Comparison of ENCODE assay signal across 29 cellular contexts in the genomic region with DNA sequence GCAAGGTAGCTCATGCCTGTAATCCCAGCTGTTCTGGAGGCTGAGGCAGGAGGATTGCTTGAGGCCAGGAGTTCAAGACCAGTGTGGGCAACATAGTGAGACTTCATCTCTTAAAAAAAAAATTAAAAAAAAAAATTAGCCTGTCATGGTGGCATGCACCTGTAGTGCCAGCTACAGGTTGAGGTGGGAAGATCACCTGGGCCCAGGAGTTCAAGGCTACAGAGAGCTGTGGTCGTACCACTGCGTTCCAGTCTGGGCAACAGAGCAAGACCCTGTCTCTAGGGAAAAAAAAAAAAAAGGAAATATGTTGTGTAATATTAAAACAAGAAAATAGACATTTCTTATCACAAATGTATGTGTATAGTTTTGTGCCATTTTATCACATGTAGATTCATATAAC.
"Had no signal": no experiment of that assay in that cellular context is flagged by ENCODE, and none has a peak within 500 bp of the region (broad histone marks: within the 10 kb centered on the region; RNA-seq: fewer than 3 reads in every experiment).

No MANE protein-coding gene starts in this region.

- H3K4me1 ChIP-seq: colonic mucosa, lower lobe of right lung, prostate gland, testis had no signal

- H3K27me3 ChIP-seq: colonic mucosa, esophagus squamous epithelium, heart right ventricle, sigmoid colon, testis, tibial artery had no signal

- H3K27ac Mint-ChIP-seq: dendritic cell treated with granulocyte-macrophage colony-stimulating factor and Interleukin-4, amounts not matched to agents 40 ng/mL and 50 ng/mL, for 4 days; immature natural killer cell; nephron progenitor cell; stimulated activated memory B cell treated with anti-CD40 and anti-IgM and Interleukin-4, amounts not matched to agents 10 μg/mL and 1 μg/mL and 100 μg/mL, for 72 hours; type B pancreatic cell had no signal

- H3K36me3 ChIP-seq: colonic mucosa, lower lobe of right lung, prostate gland had no signal

- H3K4me3 Mint-ChIP-seq: dendritic cell treated with granulocyte-macrophage colony-stimulating factor and Interleukin-4, amounts not matched to agents 40 ng/mL and 50 ng/mL, for 4 days; immature natural killer cell; naive thymus-derived CD8-positive, alpha-beta T cell; nephron progenitor cell; stimulated activated memory B cell treated with anti-CD40 and anti-IgM and Interleukin-4, amounts not matched to agents 10 μg/mL and 1 μg/mL and 100 μg/mL, for 72 hours; type B pancreatic cell had no signal

- ATAC-seq: heart right ventricle; left colon; left ventricle myocardium superior; lower lobe of right lung; naive thymus-derived CD8-positive, alpha-beta T cell; right cardiac atrium; stimulated activated memory B cell treated with anti-CD40 and anti-IgM and Interleukin-4, amounts not matched to agents 10 μg/mL and 1 μg/mL and 100 μg/mL, for 72 hours; stimulated activated naive CD8-positive, alpha-beta T cell treated with anti-CD3 and anti-CD28 coated beads, Interleukin-15, Interleukin-2, amounts not matched to agents 100 U/mL and 50 U/mL, for 24 hours had no signal

- H3K9me3 Mint-ChIP-seq: type B pancreatic cell had no signal

- H3K4me3 ChIP-seq: colonic mucosa, esophagus squamous epithelium, heart right ventricle, lower lobe of right lung, prostate gland, sigmoid colon, testis, tibial artery had no signal

- H3K27ac ChIP-seq: colonic mucosa, esophagus squamous epithelium, heart right ventricle, lower lobe of right lung, prostate gland, sigmoid colon, testis, tibial artery had no signal

- H3K9me3 ChIP-seq: colonic mucosa, esophagus squamous epithelium, lower lobe of right lung, prostate gland, sigmoid colon, testis, tibial artery had no signal

- H3K27me3 Mint-ChIP-seq: dendritic cell treated with granulocyte-macrophage colony-stimulating factor and Interleukin-4, amounts not matched to agents 40 ng/mL and 50 ng/mL, for 4 days; naive thymus-derived CD8-positive, alpha-beta T cell; stimulated activated memory B cell treated with anti-CD40 and anti-IgM and Interleukin-4, amounts not matched to agents 10 μg/mL and 1 μg/mL and 100 μg/mL, for 72 hours; type B pancreatic cell had no signal

- H3K4me1 Mint-ChIP-seq: immature natural killer cell; nephron progenitor cell; stimulated activated memory B cell treated with anti-CD40 and anti-IgM and Interleukin-4, amounts not matched to agents 10 μg/mL and 1 μg/mL and 100 μg/mL, for 72 hours had no signal

- DNase-seq: colonic mucosa; effector CD8-positive, alpha-beta T cell; erythroblast; esophagus squamous epithelium; foreskin melanocyte; glutamatergic neuron; heart right ventricle; hippocampal formation; immature natural killer cell; islet precursor cell; kidney glomerular epithelial cell; left colon; left ventricle myocardium superior; lower lobe of right lung; naive thymus-derived CD8-positive, alpha-beta T cell; nephron progenitor cell; nucleus accumbens; right cardiac atrium; sigmoid colon; stimulated activated CD4-positive, alpha-beta T cell treated with anti-CD3 and anti-CD28 coated beads, Interleukin-2, amount 100 ng/mL, for 24 hours; stimulated activated CD4-positive, alpha-beta T cell treated with anti-CD3 and anti-CD28 coated beads, Interleukin-4, amount 100 ng/mL, for 4 hours; stimulated activated naive CD8-positive, alpha-beta T cell treated with anti-CD3 and anti-CD28 coated beads, Interleukin-15, Interleukin-2, amounts not matched to agents 100 U/mL and 50 U/mL, for 24 hours; substantia nigra; testis; tibial artery had no signal
